Comparison of ENCODE assay signal across 8 cellular contexts in genomic region chr7:49137978-49138377, GRCh38.
"Had no signal": no experiment of that assay in that cellular context is flagged by ENCODE, and none has a peak within 500 bp of the region (broad histone marks: within the 10 kb centered on the region; RNA-seq: fewer than 3 reads in every experiment).

No MANE protein-coding gene starts in this region.

- DNase-seq: GOT3, HFFc6, IMR-90, KG1 had no signal

- FAIRE-seq: H54, HTR-8/SVneo, K562 had no signal

- H3K4me1 ChIP-seq: HAP-1 had no signal

- H3K9me3 ChIP-seq: HAP-1 had no signal

- H3K36me3 ChIP-seq: HAP-1 had no signal

- H3K27ac Mint-ChIP-seq: HFFc6 had no signal

- H3K4me3 Mint-ChIP-seq: HFFc6 had no signal

- H3K4me3 ChIP-seq: HAP-1, K562 had no signal
